1 cellular context compared by ENCODE assay signal in the genomic region with DNA sequence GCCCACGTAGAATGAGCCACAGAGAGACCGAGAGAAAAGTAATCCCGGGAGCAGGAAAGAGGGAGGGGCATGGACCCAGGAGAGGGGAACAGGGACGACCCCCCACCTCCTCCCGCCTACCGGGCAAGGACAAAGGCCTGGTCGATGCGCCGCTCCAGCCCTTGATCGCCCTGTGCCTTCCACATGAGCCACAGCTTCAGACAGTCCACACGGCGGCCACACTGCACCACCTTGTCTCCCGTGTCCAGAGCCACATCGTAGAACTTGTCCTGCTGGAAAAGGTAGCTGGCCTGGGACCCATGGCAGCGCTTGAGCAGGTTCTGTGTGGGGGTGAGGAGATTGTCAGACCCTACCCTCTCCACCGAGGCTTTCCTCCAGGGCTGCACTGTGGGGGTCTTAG.
TF ChIP-seq lines count a peak whose summit lies in the region.

No MANE protein-coding gene starts in this region.

TF ChIP-seq in IMR-90, 13 proteins besides CTCF, POLR2A, EP300 and RAD21:
- TF ChIP-seq CHD1 (IDR thresholded peaks at IDR 0.05; ENCODE audit: low read depth, low read length) (no peak), BHLHE40 (IDR thresholded peaks at IDR 0.05; ENCODE audit: low read depth, low read length) (no peak), RFX5 (IDR thresholded peaks at IDR 0.05; ENCODE audit: low read depth, low read length) (no peak), MAZ (IDR thresholded peaks at IDR 0.05; ENCODE audit: borderline replicate concordance, low read depth, low read length) (no peak), RCOR1 (IDR thresholded peaks at IDR 0.05; ENCODE audit: insufficient replicate concordance, low read length) (no peak), MXI1 (IDR thresholded peaks at IDR 0.05; ENCODE audit: borderline replicate concordance, low read depth, low read length) (no peak), SMC3 (IDR thresholded peaks at IDR 0.05; ENCODE audit: low read depth, low read length) (no peak), FOS (IDR thresholded peaks at IDR 0.05; ENCODE audit: low read depth, low read length) (no peak), CEBPB (IDR thresholded peaks at IDR 0.05; ENCODE audit: low read depth, low read length) (no peak), MAFK (IDR thresholded peaks at IDR 0.05; ENCODE audit: low read depth, low read length) (no peak)
- TF ChIP-seq, protein P1, sequence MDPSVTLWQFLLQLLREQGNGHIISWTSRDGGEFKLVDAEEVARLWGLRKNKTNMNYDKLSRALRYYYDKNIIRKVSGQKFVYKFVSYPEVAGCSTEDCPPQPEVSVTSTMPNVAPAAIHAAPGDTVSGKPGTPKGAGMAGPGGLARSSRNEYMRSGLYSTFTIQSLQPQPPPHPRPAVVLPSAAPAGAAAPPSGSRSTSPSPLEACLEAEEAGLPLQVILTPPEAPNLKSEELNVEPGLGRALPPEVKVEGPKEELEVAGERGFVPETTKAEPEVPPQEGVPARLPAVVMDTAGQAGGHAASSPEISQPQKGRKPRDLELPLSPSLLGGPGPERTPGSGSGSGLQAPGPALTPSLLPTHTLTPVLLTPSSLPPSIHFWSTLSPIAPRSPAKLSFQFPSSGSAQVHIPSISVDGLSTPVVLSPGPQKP (IDR thresholded peaks at IDR 0.05; ENCODE audit: borderline replicate concordance, low read depth, low read length), result no peak
